ENCODE assay signal across 8 cellular contexts in genomic region chr6:142146828-142147662, GRCh38. TPM values are rescaled to one million over a fixed set of nuclear protein-coding genes. Genes with fewer than 3 reads are reported as not detected.
DNase-seq lines count a peak whose midpoint lies in the region; ATAC-seq, FAIRE-seq and TF ChIP-seq lines count a peak whose summit lies in the region.

Gene NMBR, minus strand, starts transcription at chr6:142147122. Its CDS starts 58,464 bp downstream, at chr6:142088658.
Gene VTA1, plus strand, starts transcription at chr6:142147263. Its CDS starts 25 bp downstream, at chr6:142147288.

- no peaks in the 10 kb centered on the region for H3K9me3 Mint-ChIP-seq in progenitor cell of endocrine pancreas (ENCODE audit: low read depth)

- ATAC-seq in HG02840 (IDR thresholded peaks at IDR 0.05; ENCODE audit: low FRiP score, unreplicated experiment) = peak; percentile 100
- peak; percentile 99 to 100 for ATAC-seq in left cardiac atrium

- peak within 1 kb of the TSS; percentile 99 for H3K4me3 Mint-ChIP-seq in progenitor cell of endocrine pancreas (ENCODE audit: low read depth)

- peak; percentile 92 for TF ChIP-seq CTCF in progenitor cell of endocrine pancreas (IDR thresholded peaks at IDR 0.05; ENCODE audit: unreplicated experiment)

- peaks cover 31% of the 10 kb centered on the region for H3K4me1 Mint-ChIP-seq in progenitor cell of endocrine pancreas (ENCODE audit: low read depth)

- peak; percentile 88 for TF ChIP-seq POLR2A in GM12891 (IDR thresholded peaks at IDR 0.05; ENCODE audit: low read depth, low read length)

- FAIRE-seq in GM12891 (lab: Jason Lieb, UNC) = peak; percentile 100
- peak; percentile 95 for FAIRE-seq in urothelium cell line (lab: Jason Lieb, UNC)

- intact Hi-C loops in left cardiac atrium (cut with DNase I) = loop anchor here (5.0 kb wide), 2 partner anchors 60 to 240 kb away; no protein-coding TSS in a partner anchor

- H3K36me3 Mint-ChIP-seq in progenitor cell of endocrine pancreas (ENCODE audit: insufficient read depth) = peaks cover 3% of the 10 kb centered on the region

- H3K27me3 Mint-ChIP-seq in progenitor cell of endocrine pancreas = peaks cover 7% of the 10 kb centered on the region

- DNase-seq in GM12891 (ENCODE audit: insufficient read length, low spot score) (peak; percentile 49), NCI-H1436 (lab: John Stamatoyannopoulos, UW) (peak; percentile 97), T follicular helper cell (ENCODE audit: low read depth) (peak; percentile 97), amniotic stem cell (lab: John Stamatoyannopoulos, UW) (peak; percentile 98), left cardiac atrium (peak; percentile 98), progenitor cell of endocrine pancreas (ENCODE audit: low spot score, unreplicated experiment) (peak; percentile 87), urothelium cell line (ENCODE audit: low spot score) (peak; percentile 93)

- peak within 1 kb of the TSS; percentile 74 for H3K27ac Mint-ChIP-seq in progenitor cell of endocrine pancreas

TF ChIP-seq in GM12891, 5 proteins besides CTCF, POLR2A, EP300 and RAD21:
- TF ChIP-seq POU2F2 (IDR thresholded peaks at IDR 0.05; ENCODE audit: low read depth, low read length) (peak; percentile 77), TAF1 (IDR thresholded peaks at IDR 0.05; ENCODE audit: low read depth, low read length) (peak; percentile 90), SPI1 (IDR thresholded peaks at IDR 0.05; ENCODE audit: low read depth, low read length) (peak; percentile 92), PAX5 (IDR thresholded peaks at IDR 0.05; ENCODE audit: insufficient read depth, low read length, severe bottlenecking) (peak; percentile 71), POLR2AphosphoS5 (IDR thresholded peaks at IDR 0.05; ENCODE audit: low read depth, low read length) (peak; percentile 90)

RNA-seq across cellular contexts. Expression of gene NMBR, which starts in this region (rescaled TPM):
- not detected for polyA plus RNA-seq in GM12891 (2012; ENCODE audit: low read depth, missing spikeins)
- total RNA-seq in left cardiac atrium = not detected
- 0.74 TPM in 1 of 2 replicates, not detected in the other for total RNA-seq in progenitor cell of endocrine pancreas

RNA-seq across cellular contexts. Expression of gene VTA1, which starts in this region (rescaled TPM):
- 32.7 TPM for polyA plus RNA-seq in GM12891 (2012; ENCODE audit: low read depth, missing spikeins)
- total RNA-seq in left cardiac atrium (10 to 100 TPM; 26.9 to 27.4 TPM), progenitor cell of endocrine pancreas (49.6 and 52.5 TPM in 2 replicates)

Comparison
In these comparisons a context has a peak if more than half of its experiments do, and no peak if none do; other contexts are left out.
1. Peak in every context shown above with its lines: DNase-seq and ATAC-seq.